18 cellular contexts compared by ENCODE assay signal in the genomic region with DNA sequence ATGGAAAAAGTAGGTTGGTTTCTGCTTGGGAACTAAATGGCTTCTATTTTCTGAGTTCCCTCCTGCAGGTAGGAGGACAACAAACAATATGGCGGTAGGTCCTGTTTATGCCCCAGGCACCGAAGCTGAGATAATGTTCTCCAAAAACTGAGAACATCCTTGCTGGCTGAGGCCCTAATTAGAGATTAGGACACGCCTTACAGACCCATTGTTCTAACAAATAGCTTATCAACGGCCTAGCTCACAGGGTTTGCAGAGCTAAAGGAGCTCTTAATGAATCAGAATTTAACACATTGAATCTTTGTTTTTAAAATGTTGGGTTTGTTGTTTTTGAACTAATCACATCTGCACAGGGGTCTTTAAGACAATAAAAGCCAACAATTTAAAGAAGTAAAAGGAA. TPM values are rescaled to one million over a fixed set of nuclear protein-coding genes. Genes with fewer than 3 reads are reported as not detected.
A peak's percentile ranks its signal among the peaks of the same experiment; 100 is the strongest.
DNase-seq lines count a peak whose midpoint lies in the region; ATAC-seq and TF ChIP-seq lines count a peak whose summit lies in the region.
"Had no signal": no experiment of that assay in that cellular context is flagged by ENCODE, and none has a peak within 500 bp of the region (broad histone marks: within the 10 kb centered on the region; RNA-seq: fewer than 3 reads in every experiment).

No MANE protein-coding gene starts in this region.

- H3K4me1 Mint-ChIP-seq in neural progenitor cell (peaks cover 23% of the 10 kb centered on the region), osteocyte (ENCODE audit: unreplicated experiment) (no peaks in the 10 kb centered on the region)
- H3K4me1 Mint-ChIP-seq: B cell; CD4-positive, alpha-beta memory T cell had no signal

- H3K4me3 ChIP-seq in BLaER1 (no peak overlapping the region), neural progenitor cell (no peak overlapping the region)
- H3K4me3 ChIP-seq: GM23338 had no signal

- H3K9me3 ChIP-seq in BLaER1 (no peaks in the 10 kb centered on the region), neural progenitor cell (ENCODE audit: low read depth) (no peaks in the 10 kb centered on the region)
- H3K9me3 ChIP-seq: Caco-2 had no signal

- TF ChIP-seq CTCF in neural progenitor cell (IDR thresholded peaks at IDR 0.05) (no peak), osteocyte (IDR thresholded peaks at IDR 0.05) (no peak)

- no peak overlapping the region for H3K9ac ChIP-seq in BLaER1
- H3K9ac ChIP-seq in neural progenitor cell, result no peak overlapping the region

- peaks cover 26% of the 10 kb centered on the region for H3F3A ChIP-seq in neural progenitor cell (ENCODE audit: low read depth)

- H3K27ac Mint-ChIP-seq in neural progenitor cell (no peak overlapping the region), osteocyte (ENCODE audit: unreplicated experiment) (no peak overlapping the region)
- H3K27ac Mint-ChIP-seq: B cell; CD4-positive, alpha-beta memory T cell; GM23338; H9 had no signal

- peak overlapping the region; percentile 77 for H3K4me2 ChIP-seq in BLaER1
- peak overlapping the region; percentile 62 for H3K4me2 ChIP-seq in neural progenitor cell
- H3K4me2 ChIP-seq: GM23338 had no signal

- H2AFZ ChIP-seq in neural progenitor cell (replicated peaks), result no peak overlapping the region
- H2AFZ ChIP-seq: GM23338 had no signal

- DNase-seq in ELF-1 (ENCODE audit: low read depth, low spot score) (peak; percentile 34), cerebellar cortex (ENCODE audit: low spot score) (peak; percentile 28), neural progenitor cell (ENCODE audit: low spot score) (peak; percentile 32), NCI-H526 (lab: John Stamatoyannopoulos, UW) (no peak), osteocyte (ENCODE audit: extremely low spot score, unreplicated experiment) (no peak)
- DNase-seq: Caco-2; CD4-positive, alpha-beta memory T cell; DMS153; DND-41; GF-D8; H9 had no signal

- peaks cover 8% of the 10 kb centered on the region for H3K27me3 Mint-ChIP-seq in neural progenitor cell (ENCODE audit: insufficient read depth, low read depth)
- peaks cover 4% of the 10 kb centered on the region for H3K27me3 Mint-ChIP-seq in osteocyte (ENCODE audit: unreplicated experiment)

- H3K4me3 Mint-ChIP-seq in neural progenitor cell, result no peak overlapping the region
- H3K4me3 Mint-ChIP-seq in osteocyte (ENCODE audit: unreplicated experiment), result no peak overlapping the region
- H3K4me3 Mint-ChIP-seq: B cell; CD4-positive, alpha-beta memory T cell; GM23338; H9 had no signal

- H3K27me3 ChIP-seq in BLaER1 (no peaks in the 10 kb centered on the region), neural progenitor cell (no peaks in the 10 kb centered on the region)

- H4K20me1 ChIP-seq in BLaER1 (no peaks in the 10 kb centered on the region), neural progenitor cell (ENCODE audit: low read depth) (no peaks in the 10 kb centered on the region)

- H3K79me2 ChIP-seq in neural progenitor cell (ENCODE audit: low read depth), result no peaks in the 10 kb centered on the region

- H3K9me3 Mint-ChIP-seq in neural progenitor cell, result no peaks in the 10 kb centered on the region
- no peaks in the 10 kb centered on the region for H3K9me3 Mint-ChIP-seq in osteocyte (ENCODE audit: unreplicated experiment)
- H3K9me3 Mint-ChIP-seq: CD4-positive, alpha-beta memory T cell; GM23338; H9 had no signal

- H3K27ac ChIP-seq in BLaER1, result peak overlapping the region; percentile 75; the same call in 1 of the 2 replicates
- H3K27ac ChIP-seq in neural progenitor cell, result peak overlapping the region; percentile 72
- H3K27ac ChIP-seq: 22Rv1 had no signal

- no peak for ATAC-seq in HG03521 (IDR thresholded peaks at IDR 0.05; ENCODE audit: unreplicated experiment)
- ATAC-seq: HCT116 had no signal

- H3K36me3 Mint-ChIP-seq in neural progenitor cell (no peaks in the 10 kb centered on the region), osteocyte (ENCODE audit: unreplicated experiment) (no peaks in the 10 kb centered on the region)
- H3K36me3 Mint-ChIP-seq: CD4-positive, alpha-beta memory T cell had no signal

- H3K36me3 ChIP-seq in BLaER1 (no peaks in the 10 kb centered on the region), neural progenitor cell (no peaks in the 10 kb centered on the region)

- H3K4me1 ChIP-seq in BLaER1, result peaks cover 83% of the 10 kb centered on the region
- H3K4me1 ChIP-seq in neural progenitor cell, result peaks cover 35% of the 10 kb centered on the region
- H3K4me1 ChIP-seq: Caco-2 had no signal

RNA-seq across cellular contexts. Expression of a gene that starts 37.0 kb away (rescaled TPM):
- total RNA-seq in neural progenitor cell (ENCODE audit: low replicate concordance), result not detected in 2 replicates
- total RNA-seq in osteocyte, result not detected in 2 replicates
- total RNA-seq: B cell; Caco-2; CD4-positive, alpha-beta memory T cell; GM23338; H4; H9 had no signal

Comparison
In these comparisons a context has a peak if more than half of its experiments do, and no peak if none do; other contexts are left out.
1. DNase-seq: peak in ELF-1 (single experiment), cerebellar cortex (single experiment) and neural progenitor cell (single experiment); none in NCI-H526 (0 of 2) and osteocyte (single experiment).